In genomic region chr17:58153046-58153445, GRCh38 we compare ENCODE assay signal across 11 cellular contexts. TPM values are rescaled to one million over a fixed set of nuclear protein-coding genes. Genes with fewer than 3 reads are reported as not detected.
DNase-seq lines count a peak whose midpoint lies in the region; ATAC-seq and TF ChIP-seq lines count a peak whose summit lies in the region.
"Had no signal": no experiment of that assay in that cellular context is flagged by ENCODE, and none has a peak within 500 bp of the region (broad histone marks: within the 10 kb centered on the region; RNA-seq: fewer than 3 reads in every experiment).

No MANE protein-coding gene starts in this region.

- H3K27me3 Mint-ChIP-seq in endodermal cell (ENCODE audit: insufficient read depth): peaks cover 87% of the 10 kb centered on the region

- peak overlapping the region; percentile 70 for H3K27ac ChIP-seq in effector memory CD4-positive, alpha-beta T cell (ENCODE audit: insufficient read depth, low read length, poor library complexity, severe bottlenecking)
- no peak overlapping the region for H3K27ac ChIP-seq in endodermal cell (ENCODE audit: low read depth, low read length)
- H3K27ac ChIP-seq: cardiac muscle cell, SJSA1 had no signal

- DNase-seq in NB4 (ENCODE audit: low read depth) (peak; percentile 32), HT-29 (ENCODE audit: low spot score) (no peak), endodermal cell (no peak)
- DNase-seq in activated CD4-positive, alpha-beta T cell treated with anti-CD3 and anti-CD28 coated beads, Interleukin-2, amount 50 U/mL, for 48 hours: peak; percentile 37 to 42
- peak; percentile 55 to 65 (median 56) for DNase-seq in effector memory CD4-positive, alpha-beta T cell
- no peak for DNase-seq in stimulated activated effector memory CD8-positive, alpha-beta T cell treated with anti-CD3 and anti-CD28 coated beads, Interleukin-12 subunit alpha, Interleukin-12 subunit beta, amount 100 ng/mL, for 72 hours (ENCODE audit: low spot score in 2 of 2)
- DNase-seq: NCI-H1930 had no signal

- peak overlapping the region; percentile 82 for H3K27ac Mint-ChIP-seq in stimulated activated effector memory CD8-positive, alpha-beta T cell treated with anti-CD3 and anti-CD28 coated beads, Interleukin-12 subunit alpha, Interleukin-12 subunit beta, amount 100 ng/mL, for 72 hours
- H3K27ac Mint-ChIP-seq in endodermal cell: no peak overlapping the region

- no peak for TF ChIP-seq CTCF in NB4 (IDR thresholded peaks at IDR 0.05; ENCODE audit: low read depth, low read length)
- TF ChIP-seq CTCF in endodermal cell (conservative IDR thresholded peaks at IDR 0.05): no peak

- WGBS in endodermal cell (ENCODE audit: insufficient coverage in 1 of 2, insufficient read length in 1 of 2), 2 experiments: 85 to 88% methylated on average over 2 of the region's 2 CpGs

- H3K36me3 ChIP-seq in effector memory CD4-positive, alpha-beta T cell (ENCODE audit: control insufficient read depth, insufficient read depth, low read length): no peaks in the 10 kb centered on the region
- no peaks in the 10 kb centered on the region for H3K36me3 ChIP-seq in endodermal cell (ENCODE audit: control insufficient read depth, insufficient read depth, low read length)
- H3K36me3 ChIP-seq: cardiac muscle cell, SJSA1 had no signal

- no peak overlapping the region for H3K9ac ChIP-seq in endodermal cell (ENCODE audit: extremely low read depth, low read length, poor library complexity, severe bottlenecking)

- H3K9me3 ChIP-seq in effector memory CD4-positive, alpha-beta T cell (ENCODE audit: control insufficient read depth, low read length): no peaks in the 10 kb centered on the region
- no peaks in the 10 kb centered on the region for H3K9me3 ChIP-seq in endodermal cell (ENCODE audit: control insufficient read depth, low read length)

- H3K4me1 Mint-ChIP-seq in stimulated activated effector memory CD8-positive, alpha-beta T cell treated with anti-CD3 and anti-CD28 coated beads, Interleukin-12 subunit alpha, Interleukin-12 subunit beta, amount 100 ng/mL, for 72 hours: peaks cover 55% of the 10 kb centered on the region
- no peaks in the 10 kb centered on the region for H3K4me1 Mint-ChIP-seq in endodermal cell

- TF ChIP-seq POLR2A in NB4 (IDR thresholded peaks at IDR 0.05; ENCODE audit: extremely low read depth, insufficient read length): no peak

- H3K4me3 Mint-ChIP-seq in stimulated activated effector memory CD8-positive, alpha-beta T cell treated with anti-CD3 and anti-CD28 coated beads, Interleukin-12 subunit alpha, Interleukin-12 subunit beta, amount 100 ng/mL, for 72 hours: peak overlapping the region; percentile 14
- H3K4me3 Mint-ChIP-seq in endodermal cell: no peak overlapping the region
- H3K4me3 Mint-ChIP-seq: neural crest cell had no signal

- no peaks in the 10 kb centered on the region for H3K9me3 Mint-ChIP-seq in stimulated activated effector memory CD8-positive, alpha-beta T cell treated with anti-CD3 and anti-CD28 coated beads, Interleukin-12 subunit alpha, Interleukin-12 subunit beta, amount 100 ng/mL, for 72 hours
- no peaks in the 10 kb centered on the region for H3K9me3 Mint-ChIP-seq in endodermal cell

- peak; percentile 49 for ATAC-seq in stimulated activated effector memory CD8-positive, alpha-beta T cell treated with anti-CD3 and anti-CD28 coated beads, Interleukin-12 subunit alpha, Interleukin-12 subunit beta, amount 100 ng/mL, for 72 hours
- ATAC-seq in GM21717 (IDR thresholded peaks at IDR 0.05; ENCODE audit: unreplicated experiment): no peak

- peaks cover 38% of the 10 kb centered on the region for H3K4me1 ChIP-seq in effector memory CD4-positive, alpha-beta T cell (ENCODE audit: control insufficient read depth, insufficient read depth, low read length, poor library complexity, severe bottlenecking)
- H3K4me1 ChIP-seq in endodermal cell (ENCODE audit: control insufficient read depth, insufficient read depth, low read length): no peaks in the 10 kb centered on the region
- H3K4me1 ChIP-seq: SJSA1 had no signal

- no peaks in the 10 kb centered on the region for H3K27me3 ChIP-seq in effector memory CD4-positive, alpha-beta T cell (replicated peaks; ENCODE audit: control insufficient read depth, insufficient read depth, low read length, poor library complexity, severe bottlenecking)
- peaks cover 98% of the 10 kb centered on the region for H3K27me3 ChIP-seq in endodermal cell (ENCODE audit: control insufficient read depth, insufficient read depth, low read length, poor library complexity, severe bottlenecking)

- H3K36me3 Mint-ChIP-seq in stimulated activated effector memory CD8-positive, alpha-beta T cell treated with anti-CD3 and anti-CD28 coated beads, Interleukin-12 subunit alpha, Interleukin-12 subunit beta, amount 100 ng/mL, for 72 hours: no peaks in the 10 kb centered on the region
- H3K36me3 Mint-ChIP-seq in endodermal cell (ENCODE audit: low read depth): no peaks in the 10 kb centered on the region

- H3K4me3 ChIP-seq in NB4 (ENCODE audit: low read depth, low read length) (no peak overlapping the region), endodermal cell (ENCODE audit: low read length) (no peak overlapping the region)
- H3K4me3 ChIP-seq in effector memory CD4-positive, alpha-beta T cell (ENCODE audit: insufficient read depth, low read depth, low read length, poor library complexity, severe bottlenecking): no peak overlapping the region
- H3K4me3 ChIP-seq: cardiac muscle cell, SJSA1 had no signal

RNA-seq across cellular contexts. Expression of gene OR4D1, which starts 4.9 kb away (rescaled TPM):
- total RNA-seq in HT-29 (2014; rRNA removed; shearing (Covaris generic)): not detected in 2 replicates
- total RNA-seq in endodermal cell: under 1 TPM; 0.07 to 0.22 TPM
- polyA plus RNA-seq in endodermal cell (2013, experiment 1 of 2): 0.04 TPM
- 0.04 TPM for polyA plus RNA-seq in endodermal cell (2013, experiment 2 of 2)
- total RNA-seq: cardiac muscle cell had no signal
- polyA plus RNA-seq: cardiac muscle cell had no signal

RNA-seq across cellular contexts. Expression of gene OR4D2, which starts 13.7 kb away (rescaled TPM):
- not detected in 2 replicates for total RNA-seq in HT-29 (2014; rRNA removed; shearing (Covaris generic))
- total RNA-seq in endodermal cell: not detected
- not detected for polyA plus RNA-seq in endodermal cell (2013, experiment 1 of 2)
- not detected for polyA plus RNA-seq in endodermal cell (2013, experiment 2 of 2)
- total RNA-seq: cardiac muscle cell, neural crest cell, SJSA1 had no signal
- polyA plus RNA-seq: cardiac muscle cell had no signal

RNA-seq across cellular contexts. Expression of gene EPX, which starts 39.5 kb away (rescaled TPM):
- total RNA-seq in HT-29 (2014; rRNA removed; shearing (Covaris generic)): not detected in 2 replicates
- not detected for total RNA-seq in endodermal cell
- not detected for polyA plus RNA-seq in endodermal cell (2013, experiment 1 of 2)
- polyA plus RNA-seq in endodermal cell (2013, experiment 2 of 2): not detected
- total RNA-seq: cardiac muscle cell, neural crest cell, SJSA1 had no signal
- polyA plus RNA-seq: cardiac muscle cell had no signal

Comparison
In these comparisons a context has a peak if more than half of its experiments do, and no peak if none do; other contexts are left out.
1. DNase-seq: peak in NB4 (single experiment), activated CD4-positive, alpha-beta T cell treated with anti-CD3 and anti-CD28 coated beads, Interleukin-2, amount 50 U/mL, for 48 hours (2 of 2) and effector memory CD4-positive, alpha-beta T cell (3 of 3); none in stimulated activated effector memory CD8-positive, alpha-beta T cell treated with anti-CD3 and anti-CD28 coated beads, Interleukin-12 subunit alpha, Interleukin-12 subunit beta, amount 100 ng/mL, for 72 hours (0 of 2), HT-29 (single experiment) and endodermal cell (single experiment).